In the genomic region with DNA sequence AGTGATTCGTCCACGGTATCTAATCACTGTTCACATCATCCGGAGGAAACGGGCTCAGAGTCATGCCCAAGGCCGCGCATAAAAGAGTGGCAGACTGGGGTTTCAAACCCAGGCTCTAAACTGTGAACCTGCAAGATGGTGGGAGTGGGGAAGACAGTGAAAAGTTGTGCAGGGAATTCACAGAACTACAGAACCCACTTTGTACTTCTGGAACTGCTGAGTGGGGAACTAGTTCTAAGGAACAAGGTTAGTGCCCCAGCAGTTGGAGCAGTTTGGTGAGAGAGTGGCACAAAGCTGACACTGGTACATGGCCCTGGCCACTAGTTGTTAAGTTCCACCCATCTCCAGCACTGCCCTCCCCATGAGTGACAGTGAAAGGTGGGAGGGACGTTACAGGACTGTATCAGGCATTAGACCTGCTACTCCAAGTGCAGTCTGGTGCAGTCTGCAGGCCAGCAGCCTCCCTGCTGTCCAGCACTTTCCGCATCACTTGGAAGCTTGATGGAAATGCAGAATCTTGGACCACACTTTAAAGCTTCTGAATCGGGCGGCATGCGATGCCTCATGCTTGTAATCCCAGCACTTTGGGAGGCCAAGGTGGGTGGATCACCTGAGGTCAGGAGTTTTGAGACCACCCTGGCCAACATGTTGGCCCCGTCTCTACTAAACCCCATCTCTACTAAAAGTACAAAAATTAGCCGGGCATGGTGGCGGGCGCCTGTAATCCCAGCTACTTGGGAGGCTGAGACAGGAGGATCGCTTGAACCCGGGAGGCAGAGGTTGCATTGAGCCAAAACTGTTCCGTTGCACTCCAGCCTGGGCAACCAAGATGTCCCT, we compare ENCODE assay signal across 1 cellular context.
TF ChIP-seq lines count a peak whose summit lies in the region.

No MANE protein-coding gene starts in this region.

TF ChIP-seq in HepG2, 621 proteins besides CTCF, POLR2A, EP300 and RAD21 (continued from another document and continues in another):
- TF ChIP-seq KDM6A (CRISPR knock-in tag; IDR thresholded peaks at IDR 0.05; ENCODE audit: low read depth), result no peak
- TF ChIP-seq NR1H2 (CRISPR knock-in tag; IDR thresholded peaks at IDR 0.05; ENCODE audit: borderline replicate concordance, low read depth), result no peak
- TF ChIP-seq KLF16 (CRISPR knock-in tag; IDR thresholded peaks at IDR 0.05), result no peak
- TF ChIP-seq DNMT1 (CRISPR knock-in tag; IDR thresholded peaks at IDR 0.05), result no peak
- no peak for TF ChIP-seq ZFYVE20 (CRISPR knock-in tag; IDR thresholded peaks at IDR 0.05; ENCODE audit: borderline replicate concordance, low read depth)
- TF ChIP-seq MYC (CRISPR knock-in tag; IDR thresholded peaks at IDR 0.05; ENCODE audit: borderline replicate concordance), result no peak
- TF ChIP-seq, protein P1, sequence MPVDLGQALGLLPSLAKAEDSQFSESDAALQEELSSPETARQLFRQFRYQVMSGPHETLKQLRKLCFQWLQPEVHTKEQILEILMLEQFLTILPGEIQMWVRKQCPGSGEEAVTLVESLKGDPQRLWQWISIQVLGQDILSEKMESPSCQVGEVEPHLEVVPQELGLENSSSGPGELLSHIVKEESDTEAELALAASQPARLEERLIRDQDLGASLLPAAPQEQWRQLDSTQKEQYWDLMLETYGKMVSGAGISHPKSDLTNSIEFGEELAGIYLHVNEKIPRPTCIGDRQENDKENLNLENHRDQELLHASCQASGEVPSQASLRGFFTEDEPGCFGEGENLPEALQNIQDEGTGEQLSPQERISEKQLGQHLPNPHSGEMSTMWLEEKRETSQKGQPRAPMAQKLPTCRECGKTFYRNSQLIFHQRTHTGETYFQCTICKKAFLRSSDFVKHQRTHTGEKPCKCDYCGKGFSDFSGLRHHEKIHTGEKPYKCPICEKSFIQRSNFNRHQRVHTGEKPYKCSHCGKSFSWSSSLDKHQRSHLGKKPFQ (CRISPR knock-in tag; IDR thresholded peaks at IDR 0.05; ENCODE audit: insufficient replicate concordance), result no peak
- TF ChIP-seq, protein P2, sequence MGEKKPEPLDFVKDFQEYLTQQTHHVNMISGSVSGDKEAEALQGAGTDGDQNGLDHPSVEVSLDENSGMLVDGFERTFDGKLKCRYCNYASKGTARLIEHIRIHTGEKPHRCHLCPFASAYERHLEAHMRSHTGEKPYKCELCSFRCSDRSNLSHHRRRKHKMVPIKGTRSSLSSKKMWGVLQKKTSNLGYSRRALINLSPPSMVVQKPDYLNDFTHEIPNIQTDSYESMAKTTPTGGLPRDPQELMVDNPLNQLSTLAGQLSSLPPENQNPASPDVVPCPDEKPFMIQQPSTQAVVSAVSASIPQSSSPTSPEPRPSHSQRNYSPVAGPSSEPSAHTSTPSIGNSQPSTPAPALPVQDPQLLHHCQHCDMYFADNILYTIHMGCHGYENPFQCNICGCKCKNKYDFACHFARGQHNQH (CRISPR knock-in tag; IDR thresholded peaks at IDR 0.05), result no peak
- no peak for TF ChIP-seq PHF8 (CRISPR knock-in tag; IDR thresholded peaks at IDR 0.05)
- 0 out of 2 replicates have a peak, but pooled peaks have one; percentile 12 for TF ChIP-seq HOXA5 (CRISPR knock-in tag; IDR thresholded peaks at IDR 0.05)
- 0 out of 2 replicates have a peak, but pooled peaks have one; percentile 55 for TF ChIP-seq ZNF225 (CRISPR knock-in tag; IDR thresholded peaks at IDR 0.05)
- TF ChIP-seq, protein P3, sequence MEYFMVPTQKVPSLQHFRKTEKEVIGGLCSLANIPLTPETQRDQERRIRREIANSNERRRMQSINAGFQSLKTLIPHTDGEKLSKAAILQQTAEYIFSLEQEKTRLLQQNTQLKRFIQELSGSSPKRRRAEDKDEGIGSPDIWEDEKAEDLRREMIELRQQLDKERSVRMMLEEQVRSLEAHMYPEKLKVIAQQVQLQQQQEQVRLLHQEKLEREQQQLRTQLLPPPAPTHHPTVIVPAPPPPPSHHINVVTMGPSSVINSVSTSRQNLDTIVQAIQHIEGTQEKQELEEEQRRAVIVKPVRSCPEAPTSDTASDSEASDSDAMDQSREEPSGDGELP (IDR thresholded peaks at IDR 0.05; ENCODE audit: borderline replicate concordance, low read depth), result no peak
- no peak for TF ChIP-seq SNAI1 (CRISPR knock-in tag; IDR thresholded peaks at IDR 0.05; ENCODE audit: borderline replicate concordance)
- TF ChIP-seq, protein P4, sequence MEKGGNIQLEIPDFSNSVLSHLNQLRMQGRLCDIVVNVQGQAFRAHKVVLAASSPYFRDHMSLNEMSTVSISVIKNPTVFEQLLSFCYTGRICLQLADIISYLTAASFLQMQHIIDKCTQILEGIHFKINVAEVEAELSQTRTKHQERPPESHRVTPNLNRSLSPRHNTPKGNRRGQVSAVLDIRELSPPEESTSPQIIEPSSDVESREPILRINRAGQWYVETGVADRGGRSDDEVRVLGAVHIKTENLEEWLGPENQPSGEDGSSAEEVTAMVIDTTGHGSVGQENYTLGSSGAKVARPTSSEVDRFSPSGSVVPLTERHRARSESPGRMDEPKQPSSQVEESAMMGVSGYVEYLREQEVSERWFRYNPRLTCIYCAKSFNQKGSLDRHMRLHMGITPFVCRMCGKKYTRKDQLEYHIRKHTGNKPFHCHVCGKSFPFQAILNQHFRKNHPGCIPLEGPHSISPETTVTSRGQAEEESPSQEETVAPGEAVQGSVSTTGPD (CRISPR knock-in tag; IDR thresholded peaks at IDR 0.05), result no peak
- no peak for TF ChIP-seq GPBP1L1 (CRISPR knock-in tag; IDR thresholded peaks at IDR 0.05)
- no peak for TF ChIP-seq CBX2 (IDR thresholded peaks at IDR 0.05; ENCODE audit: low read depth, low read length)
- no peak for TF ChIP-seq CBX2 (CRISPR knock-in tag; IDR thresholded peaks at IDR 0.05; ENCODE audit: low read depth)
- TF ChIP-seq FOXJ3 (CRISPR knock-in tag; IDR thresholded peaks at IDR 0.05; ENCODE audit: borderline replicate concordance), result no peak
- TF ChIP-seq RXRB (CRISPR knock-in tag; IDR thresholded peaks at IDR 0.05; ENCODE audit: borderline replicate concordance), result no peak
- no peak for TF ChIP-seq SIX1 (CRISPR knock-in tag; IDR thresholded peaks at IDR 0.05; ENCODE audit: borderline replicate concordance)
- TF ChIP-seq, protein P5, sequence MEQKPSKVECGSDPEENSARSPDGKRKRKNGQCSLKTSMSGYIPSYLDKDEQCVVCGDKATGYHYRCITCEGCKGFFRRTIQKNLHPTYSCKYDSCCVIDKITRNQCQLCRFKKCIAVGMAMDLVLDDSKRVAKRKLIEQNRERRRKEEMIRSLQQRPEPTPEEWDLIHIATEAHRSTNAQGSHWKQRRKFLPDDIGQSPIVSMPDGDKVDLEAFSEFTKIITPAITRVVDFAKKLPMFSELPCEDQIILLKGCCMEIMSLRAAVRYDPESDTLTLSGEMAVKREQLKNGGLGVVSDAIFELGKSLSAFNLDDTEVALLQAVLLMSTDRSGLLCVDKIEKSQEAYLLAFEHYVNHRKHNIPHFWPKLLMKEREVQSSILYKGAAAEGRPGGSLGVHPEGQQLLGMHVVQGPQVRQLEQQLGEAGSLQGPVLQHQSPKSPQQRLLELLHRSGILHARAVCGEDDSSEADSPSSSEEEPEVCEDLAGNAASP (CRISPR knock-in tag; IDR thresholded peaks at IDR 0.05; ENCODE audit: borderline replicate concordance), result no peak
- no peak for TF ChIP-seq ZNF207 (IDR thresholded peaks at IDR 0.05; ENCODE audit: borderline replicate concordance)
- peak; percentile 73; the same call in 1 of the 2 replicates for TF ChIP-seq ZNF501 (CRISPR knock-in tag; IDR thresholded peaks at IDR 0.05)
- no peak for TF ChIP-seq ZBTB2 (CRISPR knock-in tag; IDR thresholded peaks at IDR 0.05; ENCODE audit: low read depth)
- TF ChIP-seq DR1 (CRISPR knock-in tag; IDR thresholded peaks at IDR 0.05), result no peak
- peak; percentile 71; the same call in 1 of the 2 replicates for TF ChIP-seq ZNF556 (CRISPR knock-in tag; IDR thresholded peaks at IDR 0.05; ENCODE audit: borderline replicate concordance)
- no peak for TF ChIP-seq ELK4 (CRISPR knock-in tag; IDR thresholded peaks at IDR 0.05; ENCODE audit: borderline replicate concordance)
- TF ChIP-seq RXRA (CRISPR knock-in tag; IDR thresholded peaks at IDR 0.05), result no peak; the same call in 1 of the 2 replicates
- no peak for TF ChIP-seq SP140L (CRISPR knock-in tag; IDR thresholded peaks at IDR 0.05; ENCODE audit: borderline replicate concordance)
- no peak for TF ChIP-seq KAT8 (CRISPR knock-in tag; IDR thresholded peaks at IDR 0.05)
- TF ChIP-seq ZNF142 (CRISPR knock-in tag; IDR thresholded peaks at IDR 0.05), result no peak
- no peak for TF ChIP-seq PRMT3 (CRISPR knock-in tag; IDR thresholded peaks at IDR 0.05; ENCODE audit: borderline replicate concordance, low read depth)
- 0 out of 2 replicates have a peak, but pooled peaks have one; percentile 49 for TF ChIP-seq ZNF33B (CRISPR knock-in tag; IDR thresholded peaks at IDR 0.05)
- TF ChIP-seq CAMTA2 (CRISPR knock-in tag; IDR thresholded peaks at IDR 0.05; ENCODE audit: borderline replicate concordance), result no peak
- TF ChIP-seq ZNF780A (CRISPR knock-in tag; IDR thresholded peaks at IDR 0.05), result no peak
- no peak for TF ChIP-seq HOXA7 (CRISPR knock-in tag; IDR thresholded peaks at IDR 0.05)
- no peak for TF ChIP-seq SPEN (CRISPR knock-in tag; IDR thresholded peaks at IDR 0.05; ENCODE audit: low read depth)
- no peak; the same call in 1 of the 2 replicates for TF ChIP-seq ZNF776 (CRISPR knock-in tag; IDR thresholded peaks at IDR 0.05)
- TF ChIP-seq BHLHE40 (IDR thresholded peaks at IDR 0.05; ENCODE audit: low read length), result no peak
- TF ChIP-seq HNRNPK (IDR thresholded peaks at IDR 0.05; ENCODE audit: low read depth, low read length, poor library complexity, severe bottlenecking), result no peak
- TF ChIP-seq ZSCAN30 (CRISPR knock-in tag; IDR thresholded peaks at IDR 0.05), result no peak
- TF ChIP-seq PAWR (CRISPR knock-in tag; IDR thresholded peaks at IDR 0.05; ENCODE audit: borderline replicate concordance), result no peak; the same call in 1 of the 2 replicates
- TF ChIP-seq REPIN1 (CRISPR knock-in tag; IDR thresholded peaks at IDR 0.05; ENCODE audit: borderline replicate concordance, low read depth), result 0 out of 2 replicates have a peak, but pooled peaks have one; percentile 33
- no peak for TF ChIP-seq SYNCRIP (IDR thresholded peaks at IDR 0.05; ENCODE audit: insufficient read depth, low read depth, low read length)
- no peak for TF ChIP-seq NAIF1 (CRISPR knock-in tag; IDR thresholded peaks at IDR 0.05; ENCODE audit: borderline replicate concordance)
- TF ChIP-seq ZNF382 (CRISPR knock-in tag; IDR thresholded peaks at IDR 0.05; ENCODE audit: borderline replicate concordance), result no peak
